In the genomic region with DNA sequence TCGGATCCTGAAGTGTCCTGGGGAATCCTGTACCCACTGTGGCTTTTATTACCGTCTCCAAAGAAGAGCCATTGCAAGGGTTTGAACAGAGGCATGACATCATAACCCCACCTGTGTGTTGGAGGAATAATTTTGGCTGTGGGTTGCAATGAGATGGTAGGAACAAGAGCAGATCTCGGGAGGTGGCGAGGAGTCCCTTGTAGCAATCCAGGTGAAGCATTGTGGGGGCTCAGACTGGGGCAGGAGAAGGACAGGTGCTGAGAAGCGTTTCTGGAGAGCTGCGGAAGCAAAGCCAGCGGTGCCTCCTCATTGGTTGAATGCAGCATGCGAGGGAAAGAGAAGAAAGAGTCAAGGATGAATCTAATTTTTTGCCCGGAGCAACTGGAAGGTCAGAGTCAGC, we compare ENCODE assay signal across 16 cellular contexts.
DNase-seq lines count a peak whose midpoint lies in the region; ATAC-seq, FAIRE-seq and TF ChIP-seq lines count a peak whose summit lies in the region.
"Had no signal": no experiment of that assay in that cellular context is flagged by ENCODE, and none has a peak within 500 bp of the region (broad histone marks: within the 10 kb centered on the region; RNA-seq: fewer than 3 reads in every experiment).

No MANE protein-coding gene starts in this region.

- H2AFZ ChIP-seq in HepG2 (ENCODE audit: low read length) (no peak overlapping the region), mammary epithelial cell (ENCODE audit: low read depth, low read length) (no peak overlapping the region), keratinocyte (ENCODE audit: control insufficient read depth, low read length) (no peak overlapping the region)
- H2AFZ ChIP-seq: GM23338 had no signal

- POLR2A ChIA-PET in HepG2 (lab: Yijun Ruan, JAX) = no interaction called here

- TF ChIP-seq CTCF in HepG2 (CRISPR knock-in tag; IDR thresholded peaks at IDR 0.05) (no peak), right lobe of liver (IDR thresholded peaks at IDR 0.05) (no peak), mammary epithelial cell (conservative IDR thresholded peaks at IDR 0.05 in 1 of 2, IDR thresholded peaks at IDR 0.05 in 1 of 2; ENCODE audit: extremely low read depth in 1 of 2, insufficient read depth in 1 of 2, low read depth in 1 of 2, low read length in 2 of 2) (no peak), keratinocyte (optimal IDR thresholded peaks at IDR 0.05 in 1 of 3, IDR thresholded peaks at IDR 0.05 in 1 of 3, conservative IDR thresholded peaks at IDR 0.05 in 1 of 3; ENCODE audit: extremely low read depth in 1 of 3, insufficient read depth in 2 of 3, low read length in 3 of 3) (no peak), upper lobe of left lung (IDR thresholded peaks at IDR 0.05) (no peak)

- intact Hi-C loops in HepG2 (cut with micrococcal nuclease; ENCODE audit: unreplicated experiment) = no loop called here
- intact Hi-C loops in right lobe of liver (cut with DNase I) = no loop called here
- intact Hi-C loops in mammary epithelial cell (cut with micrococcal nuclease) = loop anchor here (5.0 to 10.0 kb wide), 2 partner anchors 231 to 352 kb away; no protein-coding TSS in a partner anchor

- H3K9me1 ChIP-seq in keratinocyte (ENCODE audit: control insufficient read depth, extremely low read depth, insufficient read depth, low read length) = no peaks in the 10 kb centered on the region

- dilution Hi-C loops in mammary epithelial cell (cut with HindIII; ENCODE audit: low sequenced_read_pairs) (loop anchor here (25.0 kb wide), 1 partner anchor 716 kb away; no protein-coding TSS in a partner anchor), keratinocyte (cut with MboI; ENCODE audit: extremely low pct_ligation_motif_present, low sequenced_read_pairs) (no loop called here)

- TF ChIP-seq EP300 in HepG2 (IDR thresholded peaks at IDR 0.05; ENCODE audit: low read depth in 2 of 2, low read length in 2 of 2) (no peak), HepG2 (CRISPR knock-in tag; IDR thresholded peaks at IDR 0.05; ENCODE audit: borderline replicate concordance) (no peak), upper lobe of left lung (IDR thresholded peaks at IDR 0.05) (no peak)

- H3K4me2 ChIP-seq in HepG2 (ENCODE audit: low read depth, low read length) (no peak overlapping the region), mammary epithelial cell (ENCODE audit: insufficient read depth, low read depth, low read length) (no peak overlapping the region), keratinocyte (ENCODE audit: control insufficient read depth, extremely low read depth, insufficient read depth, low read depth, low read length) (no peak overlapping the region)
- H3K4me2 ChIP-seq: BLaER1, GM23338 had no signal

- DNase-seq in HepG2 (ENCODE audit: low spot score) = no peak
- no peak for DNase-seq in right lobe of liver
- DNase-seq in mammary epithelial cell = no peak
- DNase-seq in keratinocyte (ENCODE audit: low read depth, low spot score) = no peak
- peak; percentile 34 for DNase-seq in putamen (ENCODE audit: low spot score)
- DNase-seq in upper lobe of left lung = no peak
- no peak for DNase-seq in SK-N-DZ (ENCODE audit: low spot score)
- DNase-seq: 8988T; AML-193; Caco-2; CD8-positive, alpha-beta memory T cell; DMS53; H7 had no signal

- FAIRE-seq in HepG2 (lab: Jason Lieb, UNC) (no peak), keratinocyte (lab: Jason Lieb, UNC) (no peak)

- under 1% methylated on average over 9 of the region's 9 CpGs for WGBS in HepG2 (ENCODE audit: low lambda C conversion rate)
- WGBS in right lobe of liver (ENCODE audit: insufficient coverage, low coverage, low lambda C conversion rate, missing lambda C conversion rate) = 55% methylated on average over 9 of the region's 9 CpGs
- 98% methylated on average over 7 of the region's 9 CpGs for WGBS in mammary epithelial cell (ENCODE audit: low coverage, missing lambda C conversion rate)
- 93 to 95% methylated on average over 9 of the region's 9 CpGs for WGBS in upper lobe of left lung, 2 donors

- H3K36me3 ChIP-seq in HepG2 (replicated peaks in 1 of 2; ENCODE audit: control insufficient read depth in 1 of 2, insufficient read depth in 2 of 2, low read length in 2 of 2) (no peaks in the 10 kb centered on the region), right lobe of liver (no peaks in the 10 kb centered on the region), mammary epithelial cell (ENCODE audit: insufficient read depth, low read length) (no peaks in the 10 kb centered on the region), keratinocyte (ENCODE audit: control insufficient read depth in 2 of 2, extremely low read depth in 1 of 2, insufficient read depth in 2 of 2, low read length in 2 of 2) (no peaks in the 10 kb centered on the region), upper lobe of left lung (no peaks in the 10 kb centered on the region)
- H3K36me3 ChIP-seq: BLaER1 had no signal

- no peak overlapping the region for H3K4me3 ChIP-seq in HepG2 (replicated peaks in 1 of 3; ENCODE audit: insufficient read depth in 1 of 3, low read depth in 2 of 3, low read length in 3 of 3)
- no peak overlapping the region for H3K4me3 ChIP-seq in right lobe of liver
- no peak overlapping the region for H3K4me3 ChIP-seq in mammary epithelial cell (replicated peaks in 1 of 3; ENCODE audit: insufficient read depth in 1 of 3, low read depth in 2 of 3, low read length in 3 of 3)
- H3K4me3 ChIP-seq in keratinocyte (ENCODE audit: control insufficient read depth in 2 of 3, extremely low read depth in 1 of 3, insufficient read depth in 2 of 3, low read depth in 1 of 3, low read length in 3 of 3) = no peak overlapping the region
- H3K4me3 ChIP-seq in upper lobe of left lung = no peak overlapping the region
- H3K4me3 ChIP-seq: BLaER1, GM23338 had no signal

- H3K4me1 ChIP-seq in HepG2 (ENCODE audit: insufficient read depth, low read length) = no peaks in the 10 kb centered on the region
- H3K4me1 ChIP-seq in right lobe of liver = no peaks in the 10 kb centered on the region
- peaks cover 76% of the 10 kb centered on the region for H3K4me1 ChIP-seq in mammary epithelial cell (ENCODE audit: insufficient read depth, low read length)
- H3K4me1 ChIP-seq in keratinocyte (ENCODE audit: control insufficient read depth, extremely low read depth, insufficient read depth, low read length) = peaks cover 74% of the 10 kb centered on the region
- peaks cover 0 to 4% (median 0%) of the 10 kb centered on the region in 4 donors for H3K4me1 ChIP-seq in upper lobe of left lung
- H3K4me1 ChIP-seq: BLaER1 had no signal

- H3K27ac ChIP-seq in HepG2 (ENCODE audit: extremely low read length, insufficient read depth, low read length) = no peak overlapping the region
- H3K27ac ChIP-seq in right lobe of liver = no peak overlapping the region
- H3K27ac ChIP-seq in mammary epithelial cell (ENCODE audit: insufficient read depth, low read depth, low read length) = peak overlapping the region; percentile 98
- peak overlapping the region; percentile 93 for H3K27ac ChIP-seq in keratinocyte (ENCODE audit: control insufficient read depth, insufficient read depth, low read length)
- H3K27ac ChIP-seq in upper lobe of left lung = no peak overlapping the region
- H3K27ac ChIP-seq: BLaER1 had no signal

- ATAC-seq in HepG2 (no peak), right lobe of liver (no peak), upper lobe of left lung (ENCODE audit: low FRiP score in 2 of 2) (no peak), GM19455 (IDR thresholded peaks at IDR 0.05; ENCODE audit: unreplicated experiment) (no peak)
- ATAC-seq: GM23338 had no signal

- H3K27me3 ChIP-seq in HepG2 (ENCODE audit: control insufficient read depth in 1 of 2, insufficient read depth in 2 of 2, low read length in 2 of 2) (no peaks in the 10 kb centered on the region), right lobe of liver (no peaks in the 10 kb centered on the region), mammary epithelial cell (ENCODE audit: insufficient read depth, low read length) (no peaks in the 10 kb centered on the region), keratinocyte (ENCODE audit: control insufficient read depth, extremely low read depth, insufficient read depth, low read length) (no peaks in the 10 kb centered on the region), upper lobe of left lung (no peaks in the 10 kb centered on the region)
- H3K27me3 ChIP-seq: BLaER1 had no signal

- TF ChIP-seq RAD21 in HepG2 (CRISPR knock-in tag; IDR thresholded peaks at IDR 0.05) = no peak

- H4K20me1 ChIP-seq in HepG2 (ENCODE audit: insufficient read depth, low read length) = no peaks in the 10 kb centered on the region
- H4K20me1 ChIP-seq in mammary epithelial cell (ENCODE audit: insufficient read depth, low read length) = no peaks in the 10 kb centered on the region
- H4K20me1 ChIP-seq in keratinocyte (ENCODE audit: control insufficient read depth, extremely low read depth, insufficient read depth, low read length) = no peaks in the 10 kb centered on the region
- H4K20me1 ChIP-seq: BLaER1 had no signal

- no peaks in the 10 kb centered on the region for H3K79me2 ChIP-seq in HepG2 (ENCODE audit: insufficient read depth, low read length)
- H3K79me2 ChIP-seq in mammary epithelial cell (ENCODE audit: insufficient read depth, low read length) = no peaks in the 10 kb centered on the region
- no peaks in the 10 kb centered on the region for H3K79me2 ChIP-seq in keratinocyte (ENCODE audit: control insufficient read depth, insufficient read depth, low read length)

- CTCF ChIA-PET in HepG2 (lab: Yijun Ruan, JAX; ENCODE audit: low intra/inter-chr PET ratio, low total read pairs) = no interaction called here
- CTCF ChIA-PET in mammary epithelial cell (lab: Charles Lee; ENCODE audit: low non-redundant PET) = no interaction called here

- BruUV-seq in HepG2 (replicated peaks; lab: Mats Ljungman, UMichigan) (no TSS peak), mammary epithelial cell (replicated peaks; lab: Mats Ljungman, UMichigan) (no TSS peak)

- TF ChIP-seq POLR2A in HepG2 (IDR thresholded peaks at IDR 0.05; ENCODE audit: insufficient read depth in 1 of 2, low read depth in 2 of 2, low read length in 2 of 2) (no peak), right lobe of liver (IDR thresholded peaks at IDR 0.05) (no peak), upper lobe of left lung (IDR thresholded peaks at IDR 0.05) (no peak)

- in situ Hi-C loops in HepG2 (cut with HindIII; ENCODE audit: extremely low pct_ligation_motif_present, low pct_unique_long_range_greater_than_20kb) (no loop called here), mammary epithelial cell (cut with MboI; ENCODE audit: low sequenced_read_pairs in 2 of 2) (no loop called here)

- H3K9me3 ChIP-seq in HepG2 (ENCODE audit: low read length) = no peaks in the 10 kb centered on the region
- no peaks in the 10 kb centered on the region for H3K9me3 ChIP-seq in right lobe of liver
- H3K9me3 ChIP-seq in mammary epithelial cell (replicated peaks; ENCODE audit: insufficient read depth, low read length) = no peaks in the 10 kb centered on the region
- no peaks in the 10 kb centered on the region for H3K9me3 ChIP-seq in keratinocyte (ENCODE audit: control insufficient read depth, low read depth, low read length)
- H3K9me3 ChIP-seq in upper lobe of left lung = no peaks in the 10 kb centered on the region
- H3K9me3 ChIP-seq: BLaER1, Caco-2 had no signal

- H3K9ac ChIP-seq in HepG2 (ENCODE audit: insufficient read depth, low read depth, low read length) = no peak overlapping the region
- H3K9ac ChIP-seq in mammary epithelial cell (ENCODE audit: insufficient read depth, low read length) = no peak overlapping the region
- no peak overlapping the region for H3K9ac ChIP-seq in keratinocyte (ENCODE audit: control insufficient read depth, extremely low read depth, insufficient read depth, low read length)
- H3K9ac ChIP-seq: BLaER1 had no signal

Comparison
In these comparisons a context has a peak if more than half of its experiments do, and no peak if none do; other contexts are left out.
1. H3K27ac ChIP-seq: peak in mammary epithelial cell (single experiment) and keratinocyte (single experiment); none in HepG2 (single experiment), right lobe of liver (0 of 3) and upper lobe of left lung (0 of 4).